In genomic region chr10:30786131-30786530, GRCh38 we compare ENCODE assay signal across 10 cellular contexts.
A peak's percentile ranks its signal among the peaks of the same experiment; 100 is the strongest.
DNase-seq lines count a peak whose midpoint lies in the region; TF ChIP-seq lines count a peak whose summit lies in the region.
"Had no signal": no experiment of that assay in that cellular context is flagged by ENCODE, and none has a peak within 500 bp of the region (broad histone marks: within the 10 kb centered on the region; RNA-seq: fewer than 3 reads in every experiment).

No MANE protein-coding gene starts in this region.

- H3K9me3 ChIP-seq in neuronal stem cell (replicated peaks in 1 of 2; ENCODE audit: control insufficient read depth in 2 of 2, insufficient read depth in 1 of 2, low read depth in 1 of 2, low read length in 2 of 2) = no peaks in the 10 kb centered on the region
- no peaks in the 10 kb centered on the region for H3K9me3 ChIP-seq in prostate gland
- H3K9me3 ChIP-seq: HAP-1 had no signal

- H3K9ac ChIP-seq in neuronal stem cell (ENCODE audit: low read depth, low read length, poor library complexity) = no peak overlapping the region

- H3K14ac ChIP-seq in neuronal stem cell (ENCODE audit: low read length) = no peak overlapping the region

- no peak for TF ChIP-seq POLR2A in prostate gland (IDR thresholded peaks at IDR 0.05)

- no peak overlapping the region for H2BK5ac ChIP-seq in neuronal stem cell (ENCODE audit: low read length)

- H2AFZ ChIP-seq in neuronal stem cell (ENCODE audit: low read length) = peak overlapping the region; percentile 90

- H3K4ac ChIP-seq in neuronal stem cell (ENCODE audit: low read length) = no peak overlapping the region

- intact Hi-C loops in prostate gland (cut with DNase I) = loop anchor here (10.0 kb wide), 4 partner anchors 349 to 979 kb away; no protein-coding TSS in a partner anchor

- H3K27ac ChIP-seq in neuronal stem cell (replicated peaks; ENCODE audit: low read length) (no peak overlapping the region), prostate gland (peak overlapping the region in 1 of 2 donors; percentile 84)

- no peak overlapping the region for H3K4me3 ChIP-seq in neuronal stem cell (ENCODE audit: low read length in 2 of 2)
- H3K4me3 ChIP-seq in prostate gland = no peak overlapping the region
- H3K4me3 ChIP-seq: HAP-1 had no signal

- POLR2A ChIA-PET in GM10248 (lab: Yijun Ruan, JAX) = no interaction called here

- H4K8ac ChIP-seq in neuronal stem cell (ENCODE audit: low read depth, low read length) = no peak overlapping the region

- H3K36me3 ChIP-seq in neuronal stem cell (replicated peaks in 1 of 2; ENCODE audit: control insufficient read depth in 2 of 2, insufficient read depth in 2 of 2, low read length in 2 of 2) (no peaks in the 10 kb centered on the region), prostate gland (no peaks in the 10 kb centered on the region)
- H3K36me3 ChIP-seq: HAP-1 had no signal

- H3K4me1 ChIP-seq in neuronal stem cell (ENCODE audit: control insufficient read depth in 2 of 2, insufficient read depth in 1 of 2, low read depth in 1 of 2, low read length in 2 of 2) (peaks cover 8 to 12% of the 10 kb centered on the region in 2 donors), prostate gland (replicated peaks) (no peaks in the 10 kb centered on the region)
- H3K4me1 ChIP-seq: HAP-1 had no signal

- H3K27me3 ChIP-seq in neuronal stem cell (ENCODE audit: control insufficient read depth in 3 of 3, insufficient read depth in 3 of 3, low read depth in 1 of 3, low read length in 3 of 3) (peaks cover 0 to 6% (median 0%) of the 10 kb centered on the region in 3 experiments), prostate gland (replicated peaks; ENCODE audit: insufficient read depth) (no peaks in the 10 kb centered on the region)

- TF ChIP-seq CTCF in prostate gland (IDR thresholded peaks at IDR 0.05) (no peak), GM10248 (IDR thresholded peaks at IDR 0.05; ENCODE audit: control extremely low read depth, extremely low read depth, low read depth, missing control alignments) (no peak)

- no peak overlapping the region for H4K91ac ChIP-seq in neuronal stem cell (ENCODE audit: low read depth, low read length, poor library complexity)

- no peak overlapping the region for H3K23ac ChIP-seq in neuronal stem cell (ENCODE audit: low read depth, low read length, poor library complexity)

- no peak overlapping the region for H2BK15ac ChIP-seq in neuronal stem cell (ENCODE audit: low read length)

- no peak overlapping the region for H2BK12ac ChIP-seq in neuronal stem cell (ENCODE audit: low read length)

- H2AK5ac ChIP-seq in neuronal stem cell (ENCODE audit: low read depth, low read length) = no peak overlapping the region

- CTCF ChIA-PET in GM10248 (lab: Yijun Ruan, JAX) = interaction anchor here (0.8 to 3.7 kb wide), 8 partner anchors 8 to 249 kb away, joined by 3 to 16 read pairs (median 5); partner anchors contain the start of gene ZNF438

- no peak overlapping the region for H2BK120ac ChIP-seq in neuronal stem cell (ENCODE audit: low read depth, low read length)

- DNase-seq in AG20443 (ENCODE audit: low spot score) (peak; percentile 70), HK-2 (ENCODE audit: unreplicated experiment) (peak; percentile 14), dedifferentiated amniotic fluid mesenchymal stem cell (ENCODE audit: extremely low spot score) (peak; percentile 23), neuronal stem cell (ENCODE audit: low spot score) (no peak), prostate gland (ENCODE audit: low spot score) (no peak), mucosa of gallbladder (ENCODE audit: low spot score) (no peak), GM10248 (ENCODE audit: extremely low spot score) (no peak), iPS-NIHi7 (ENCODE audit: extremely low spot score) (no peak)
- DNase-seq: stimulated activated CD8-positive, alpha-beta memory T cell treated with anti-CD3 and anti-CD28 coated beads, Interleukin-4, amount 100 ng/mL, for 48 hours had no signal

- no peak overlapping the region for H3K18ac ChIP-seq in neuronal stem cell (ENCODE audit: low read length)

- H3K79me1 ChIP-seq in neuronal stem cell (ENCODE audit: low read depth, low read length) = no peaks in the 10 kb centered on the region

- H3K4me2 ChIP-seq in neuronal stem cell (ENCODE audit: insufficient read depth, low read length, poor library complexity, severe bottlenecking) = no peak overlapping the region

Comparison
In these comparisons a context has a peak if more than half of its experiments do, and no peak if none do; other contexts are left out.
1. DNase-seq: peak in AG20443 (single experiment), HK-2 (single experiment) and dedifferentiated amniotic fluid mesenchymal stem cell (single experiment); none in neuronal stem cell (single experiment), prostate gland (single experiment), mucosa of gallbladder (single experiment), GM10248 (single experiment) and iPS-NIHi7 (single experiment).